8 cellular contexts compared by ENCODE assay signal in genomic region chr3:177358085-177358967, GRCh38.
DNase-seq lines count a peak whose midpoint lies in the region; ATAC-seq, FAIRE-seq and TF ChIP-seq lines count a peak whose summit lies in the region.

No MANE protein-coding gene starts in this region.

- TF ChIP-seq EP300 in HepG2 (IDR thresholded peaks at IDR 0.05; ENCODE audit: low read depth in 2 of 2, low read length in 2 of 2) (peak in 1 of 2 experiments; percentile 75; a peak in 3 of 4 replicates), HepG2 (CRISPR knock-in tag; IDR thresholded peaks at IDR 0.05; ENCODE audit: borderline replicate concordance) (no peak)

- H3K9me3 Mint-ChIP-seq in activated B cell treated with CpG ODN at 0.5 μM for 24 hours = no peaks in the 10 kb centered on the region

- H3K36me3 ChIP-seq in colonic mucosa (no peaks in the 10 kb centered on the region), HepG2 (replicated peaks in 1 of 2; ENCODE audit: control insufficient read depth in 1 of 2, insufficient read depth in 2 of 2, low read length in 2 of 2) (no peaks in the 10 kb centered on the region)

- DNase-seq in GM13977 (ENCODE audit: low spot score) (peak; percentile 57), NCI-H1436 (lab: John Stamatoyannopoulos, UW) (peak; percentile 43), activated B cell treated with CpG ODN at 0.5 μM for 24 hours (peak; percentile 38), colonic mucosa (peak; percentile 83), HepG2 (ENCODE audit: low spot score) (peak; percentile 97), D341Med (ENCODE audit: low spot score) (no peak)
- peak in 2 of 3 donors; percentile 18 to 19 for DNase-seq in stimulated activated CD4-positive, alpha-beta T cell treated with anti-CD3 and anti-CD28 coated beads, TNF-alpha, amount 100 ng/mL, for 1 hour (ENCODE audit: low read depth in 3 of 3, low spot score in 1 of 3)

- H3K4me1 Mint-ChIP-seq in activated B cell treated with CpG ODN at 0.5 μM for 24 hours = peaks cover 77% of the 10 kb centered on the region

- in situ Hi-C loops in GM13977 (cut with MboI; ENCODE audit: low pct_unique_long_range_greater_than_20kb, low sequenced_read_pairs, unreplicated experiment) = no loop called here
- in situ Hi-C loops in HepG2 (cut with HindIII; ENCODE audit: extremely low pct_ligation_motif_present, low pct_unique_long_range_greater_than_20kb) = loop anchor here (5.0 kb wide), 1 partner anchor 161 kb away; the partner anchor contains the start of gene TBL1XR1

- H3K4me3 ChIP-seq in colonic mucosa (peak overlapping the region; percentile 8), HepG2 (replicated peaks in 1 of 3; ENCODE audit: insufficient read depth in 1 of 3, low read depth in 2 of 3, low read length in 3 of 3) (peak overlapping the region; percentile 60 to 77 (median 64))

- WGBS in HepG2 (ENCODE audit: low lambda C conversion rate) = under 1% methylated on average over 14 of the region's 15 CpGs

- peak in 1 of 2 experiments; percentile 83; a peak in 2 of 4 replicates for TF ChIP-seq POLR2A in HepG2 (IDR thresholded peaks at IDR 0.05; ENCODE audit: insufficient read depth in 1 of 2, low read depth in 2 of 2, low read length in 2 of 2)

- H3K27me3 Mint-ChIP-seq in activated B cell treated with CpG ODN at 0.5 μM for 24 hours = no peaks in the 10 kb centered on the region

- intact Hi-C loops in activated B cell treated with CpG ODN at 0.5 μM for 24 hours (cut with micrococcal nuclease) = loop anchor here (2.0 to 10.0 kb wide), 2 partner anchors 78 to 1026 kb away; no protein-coding TSS in a partner anchor
- intact Hi-C loops in colonic mucosa (cut with DNase I) = loop anchor here (2.0 to 5.0 kb wide), 2 partner anchors 61 to 162 kb away; partner anchors contain the start of gene TBL1XR1
- intact Hi-C loops in HepG2 (cut with micrococcal nuclease; ENCODE audit: unreplicated experiment) = loop anchor here (1.0 to 5.0 kb wide), 5 partner anchors 20 to 464 kb away; no protein-coding TSS in a partner anchor

- no peak; the same call in 1 of the 2 replicates for TF ChIP-seq RAD21 in HepG2 (CRISPR knock-in tag; IDR thresholded peaks at IDR 0.05)

- ATAC-seq in HG02623 (IDR thresholded peaks at IDR 0.05; ENCODE audit: unreplicated experiment) (peak; percentile 36), activated B cell treated with CpG ODN at 0.5 μM for 24 hours (ENCODE audit: low read depth) (peak; percentile 37), HepG2 (peak; percentile 79)

- H3K79me2 ChIP-seq in HepG2 (ENCODE audit: insufficient read depth, low read length) = no peaks in the 10 kb centered on the region

- no peak overlapping the region for H2AFZ ChIP-seq in HepG2 (ENCODE audit: low read length)

- H3K36me3 Mint-ChIP-seq in activated B cell treated with CpG ODN at 0.5 μM for 24 hours (ENCODE audit: low read depth) = peaks cover 4% of the 10 kb centered on the region

- H3K27ac ChIP-seq in colonic mucosa (peak overlapping the region; percentile 96), HepG2 (ENCODE audit: extremely low read length, insufficient read depth, low read length) (peak overlapping the region; percentile 93)

- H3K9me3 ChIP-seq in colonic mucosa = no peaks in the 10 kb centered on the region
- no peaks in the 10 kb centered on the region for H3K9me3 ChIP-seq in HepG2 (ENCODE audit: low read length)

- H3K9ac ChIP-seq in colonic mucosa (ENCODE audit: low read depth in 2 of 2, low read length in 2 of 2) (peak overlapping the region; percentile 70 to 91), HepG2 (ENCODE audit: insufficient read depth, low read depth, low read length) (peak overlapping the region; percentile 84)

- POLR2A ChIA-PET in activated B cell treated with CpG ODN at 0.5 μM for 24 hours (lab: Charles Lee) (interaction anchor here (0.6 to 8.0 kb wide), 15 partner anchors 12 to 308 kb away, joined by 3 to 247 read pairs (median 7); partner anchors contain the start of gene TBL1XR1), HepG2 (lab: Yijun Ruan, JAX) (interaction anchor here (0.8 to 4.4 kb wide), 11 partner anchors 9 to 469 kb away, joined by 3 to 125 read pairs (median 5); partner anchors contain the start of gene TBL1XR1)

- H3K4me3 Mint-ChIP-seq in activated B cell treated with CpG ODN at 0.5 μM for 24 hours = peak overlapping the region; percentile 77

- no peaks in the 10 kb centered on the region for H4K20me1 ChIP-seq in HepG2 (ENCODE audit: insufficient read depth, low read length)

- CTCF ChIA-PET in activated B cell treated with CpG ODN at 0.5 μM for 24 hours (lab: Charles Lee) (interaction anchor here (1.3 to 3.8 kb wide), 3 partner anchors 107 to 162 kb away, joined by 3 to 29 read pairs (median 3); partner anchors contain the start of gene TBL1XR1), HepG2 (lab: Yijun Ruan, JAX; ENCODE audit: low intra/inter-chr PET ratio, low total read pairs) (no interaction called here)

- peak overlapping the region; percentile 98 for H3K27ac Mint-ChIP-seq in activated B cell treated with CpG ODN at 0.5 μM for 24 hours

- H3K27me3 ChIP-seq in colonic mucosa (no peaks in the 10 kb centered on the region), HepG2 (ENCODE audit: control insufficient read depth in 1 of 2, insufficient read depth in 2 of 2, low read length in 2 of 2) (no peaks in the 10 kb centered on the region)

- TF ChIP-seq CTCF in GM13977 (IDR thresholded peaks at IDR 0.05; ENCODE audit: extremely low read depth, insufficient read depth, missing control alignments) (no peak), activated B cell treated with CpG ODN at 0.5 μM for 24 hours (IDR thresholded peaks at IDR 0.05) (no peak), colonic mucosa (IDR thresholded peaks at IDR 0.05) (no peak), HepG2 (CRISPR knock-in tag; IDR thresholded peaks at IDR 0.05) (no peak)

- peak; percentile 79 for FAIRE-seq in HepG2 (lab: Jason Lieb, UNC)

- H3K4me1 ChIP-seq in colonic mucosa (peaks cover 18% of the 10 kb centered on the region), HepG2 (ENCODE audit: insufficient read depth, low read length) (peaks cover 68% of the 10 kb centered on the region)

- H3K4me2 ChIP-seq in HepG2 (ENCODE audit: low read depth, low read length) = peak overlapping the region; percentile 95

- TSS peak; percentile 92 for BruUV-seq in HepG2 (replicated peaks; lab: Mats Ljungman, UMichigan)

TF ChIP-seq in HepG2, 621 proteins besides CTCF, POLR2A, EP300 and RAD21 (continues in another document):
- TF ChIP-seq GZF1 (CRISPR knock-in tag; IDR thresholded peaks at IDR 0.05) (peak; percentile 48; the same call in 1 of the 2 replicates), MLX (CRISPR knock-in tag; IDR thresholded peaks at IDR 0.05) (no peak), ZNF567 (CRISPR knock-in tag; IDR thresholded peaks at IDR 0.05; ENCODE audit: borderline replicate concordance) (no peak), MAFK (conservative IDR thresholded peaks at IDR 0.05 in 1 of 2, IDR thresholded peaks at IDR 0.05 in 1 of 2; ENCODE audit: low read length in 2 of 2) (no peak), CEBPG (CRISPR knock-in tag; IDR thresholded peaks at IDR 0.05) (peak; percentile 24; the same call in 1 of the 2 replicates), CHD2 (IDR thresholded peaks at IDR 0.05; ENCODE audit: low read depth, low read length) (no peak), IRX3 (CRISPR knock-in tag; IDR thresholded peaks at IDR 0.05; ENCODE audit: borderline replicate concordance, low read depth) (0 out of 2 replicates have a peak, but pooled peaks have one; percentile 19), POLR2AphosphoS5 (IDR thresholded peaks at IDR 0.05; ENCODE audit: low read depth, low read length) (peak; percentile 79), HNRNPH1 (optimal IDR thresholded peaks at IDR 0.05; ENCODE audit: low read depth, low read length) (peak; percentile 95), HIVEP1 (CRISPR knock-in tag; IDR thresholded peaks at IDR 0.05) (no peak), HNRNPK (IDR thresholded peaks at IDR 0.05; ENCODE audit: low read depth, low read length, poor library complexity, severe bottlenecking) (no peak), ZNF775 (CRISPR knock-in tag; IDR thresholded peaks at IDR 0.05; ENCODE audit: borderline replicate concordance) (no peak), CENPX (CRISPR knock-in tag; IDR thresholded peaks at IDR 0.05) (no peak), PRMT3 (CRISPR knock-in tag; IDR thresholded peaks at IDR 0.05; ENCODE audit: borderline replicate concordance, low read depth) (no peak), NFKB2 (CRISPR knock-in tag; IDR thresholded peaks at IDR 0.05; ENCODE audit: borderline replicate concordance) (no peak)
- TF ChIP-seq, protein P1, sequence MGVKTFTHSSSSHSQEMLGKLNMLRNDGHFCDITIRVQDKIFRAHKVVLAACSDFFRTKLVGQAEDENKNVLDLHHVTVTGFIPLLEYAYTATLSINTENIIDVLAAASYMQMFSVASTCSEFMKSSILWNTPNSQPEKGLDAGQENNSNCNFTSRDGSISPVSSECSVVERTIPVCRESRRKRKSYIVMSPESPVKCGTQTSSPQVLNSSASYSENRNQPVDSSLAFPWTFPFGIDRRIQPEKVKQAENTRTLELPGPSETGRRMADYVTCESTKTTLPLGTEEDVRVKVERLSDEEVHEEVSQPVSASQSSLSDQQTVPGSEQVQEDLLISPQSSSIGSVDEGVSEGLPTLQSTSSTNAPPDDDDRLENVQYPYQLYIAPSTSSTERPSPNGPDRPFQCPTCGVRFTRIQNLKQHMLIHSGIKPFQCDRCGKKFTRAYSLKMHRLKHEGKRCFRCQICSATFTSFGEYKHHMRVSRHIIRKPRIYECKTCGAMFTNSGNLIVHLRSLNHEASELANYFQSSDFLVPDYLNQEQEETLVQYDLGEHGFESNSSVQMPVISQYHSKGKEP (CRISPR knock-in tag; IDR thresholded peaks at IDR 0.05) = no peak
- TF ChIP-seq, protein P2, sequence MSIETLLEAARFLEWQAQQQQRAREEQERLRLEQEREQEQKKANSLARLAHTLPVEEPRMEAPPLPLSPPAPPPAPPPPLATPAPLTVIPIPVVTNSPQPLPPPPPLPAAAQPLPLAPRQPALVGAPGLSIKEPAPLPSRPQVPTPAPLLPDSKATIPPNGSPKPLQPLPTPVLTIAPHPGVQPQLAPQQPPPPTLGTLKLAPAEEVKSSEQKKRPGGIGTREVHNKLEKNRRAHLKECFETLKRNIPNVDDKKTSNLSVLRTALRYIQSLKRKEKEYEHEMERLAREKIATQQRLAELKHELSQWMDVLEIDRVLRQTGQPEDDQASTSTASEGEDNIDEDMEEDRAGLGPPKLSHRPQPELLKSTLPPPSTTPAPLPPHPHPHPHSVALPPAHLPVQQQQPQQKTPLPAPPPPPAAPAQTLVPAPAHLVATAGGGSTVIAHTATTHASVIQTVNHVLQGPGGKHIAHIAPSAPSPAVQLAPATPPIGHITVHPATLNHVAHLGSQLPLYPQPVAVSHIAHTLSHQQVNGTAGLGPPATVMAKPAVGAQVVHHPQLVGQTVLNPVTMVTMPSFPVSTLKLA (IDR thresholded peaks at IDR 0.05) = no peak
